ENCODE assay signal across 1 cellular context in the genomic region with DNA sequence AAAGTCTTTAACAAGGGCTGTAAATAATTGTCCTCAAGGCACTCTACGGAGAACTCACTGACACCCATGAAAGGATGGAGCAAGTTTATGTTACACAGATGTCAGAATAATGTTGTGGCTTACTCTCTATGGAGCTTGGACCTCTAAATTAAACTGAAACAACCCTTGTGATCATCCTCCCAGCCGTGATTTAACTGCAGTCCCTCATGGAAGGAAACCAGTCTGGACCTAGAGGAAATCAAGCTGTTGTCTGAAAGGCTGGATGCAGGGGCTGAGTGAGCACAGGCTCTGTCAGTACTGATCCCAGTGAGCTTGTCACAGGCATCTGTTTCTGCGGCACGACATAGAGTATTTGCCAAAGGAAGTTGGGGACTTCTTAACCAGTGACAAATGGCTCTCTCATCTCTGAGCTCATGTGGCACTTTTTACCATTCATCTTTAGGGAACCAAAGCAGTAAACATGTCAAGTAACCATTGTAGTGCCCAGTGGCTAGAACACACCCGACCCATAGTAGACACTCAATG.
TF ChIP-seq lines count a peak whose summit lies in the region.

No MANE protein-coding gene starts in this region.

TF ChIP-seq in WTC11, 78 proteins besides CTCF, POLR2A, EP300 and RAD21 (continued from another document):
- TF ChIP-seq, protein P1, sequence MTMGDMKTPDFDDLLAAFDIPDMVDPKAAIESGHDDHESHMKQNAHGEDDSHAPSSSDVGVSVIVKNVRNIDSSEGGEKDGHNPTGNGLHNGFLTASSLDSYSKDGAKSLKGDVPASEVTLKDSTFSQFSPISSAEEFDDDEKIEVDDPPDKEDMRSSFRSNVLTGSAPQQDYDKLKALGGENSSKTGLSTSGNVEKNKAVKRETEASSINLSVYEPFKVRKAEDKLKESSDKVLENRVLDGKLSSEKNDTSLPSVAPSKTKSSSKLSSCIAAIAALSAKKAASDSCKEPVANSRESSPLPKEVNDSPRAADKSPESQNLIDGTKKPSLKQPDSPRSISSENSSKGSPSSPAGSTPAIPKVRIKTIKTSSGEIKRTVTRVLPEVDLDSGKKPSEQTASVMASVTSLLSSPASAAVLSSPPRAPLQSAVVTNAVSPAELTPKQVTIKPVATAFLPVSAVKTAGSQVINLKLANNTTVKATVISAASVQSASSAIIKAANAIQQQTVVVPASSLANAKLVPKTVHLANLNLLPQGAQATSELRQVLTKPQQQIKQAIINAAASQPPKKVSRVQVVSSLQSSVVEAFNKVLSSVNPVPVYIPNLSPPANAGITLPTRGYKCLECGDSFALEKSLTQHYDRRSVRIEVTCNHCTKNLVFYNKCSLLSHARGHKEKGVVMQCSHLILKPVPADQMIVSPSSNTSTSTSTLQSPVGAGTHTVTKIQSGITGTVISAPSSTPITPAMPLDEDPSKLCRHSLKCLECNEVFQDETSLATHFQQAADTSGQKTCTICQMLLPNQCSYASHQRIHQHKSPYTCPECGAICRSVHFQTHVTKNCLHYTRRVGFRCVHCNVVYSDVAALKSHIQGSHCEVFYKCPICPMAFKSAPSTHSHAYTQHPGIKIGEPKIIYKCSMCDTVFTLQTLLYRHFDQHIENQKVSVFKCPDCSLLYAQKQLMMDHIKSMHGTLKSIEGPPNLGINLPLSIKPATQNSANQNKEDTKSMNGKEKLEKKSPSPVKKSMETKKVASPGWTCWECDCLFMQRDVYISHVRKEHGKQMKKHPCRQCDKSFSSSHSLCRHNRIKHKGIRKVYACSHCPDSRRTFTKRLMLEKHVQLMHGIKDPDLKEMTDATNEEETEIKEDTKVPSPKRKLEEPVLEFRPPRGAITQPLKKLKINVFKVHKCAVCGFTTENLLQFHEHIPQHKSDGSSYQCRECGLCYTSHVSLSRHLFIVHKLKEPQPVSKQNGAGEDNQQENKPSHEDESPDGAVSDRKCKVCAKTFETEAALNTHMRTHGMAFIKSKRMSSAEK (CRISPR knock-in tag; IDR thresholded peaks at IDR 0.05; ENCODE audit: borderline replicate concordance) = no peak
